In genomic region chr9:89602978-89603628, GRCh38 we compare ENCODE assay signal across 1 cellular context.
TF ChIP-seq lines count a peak whose summit lies in the region.

No MANE protein-coding gene starts in this region.

TF ChIP-seq in HEK293, 187 proteins besides CTCF, POLR2A, EP300 and RAD21 (continued from another document):
- 0 out of 2 replicates have a peak, but pooled peaks have one; percentile 13 for TF ChIP-seq ZBTB11 (tag by site-specific recombination; conservative IDR thresholded peaks at IDR 0.05; ENCODE audit: low read depth)
- no peak for TF ChIP-seq GLIS1 (tag by site-specific recombination; IDR thresholded peaks at IDR 0.05)
- TF ChIP-seq ZSCAN30 (tag by site-specific recombination; IDR thresholded peaks at IDR 0.05) = peak; percentile 63
- peak; percentile 87 for TF ChIP-seq PRDM1 (tag by site-specific recombination; IDR thresholded peaks at IDR 0.05)
- no peak for TF ChIP-seq KLF9 (tag by site-specific recombination; IDR thresholded peaks at IDR 0.05; ENCODE audit: low read depth)
- no peak for TF ChIP-seq ZSCAN4 (tag by site-specific recombination; IDR thresholded peaks at IDR 0.05)
- TF ChIP-seq ZNF354C (tag by site-specific recombination; IDR thresholded peaks at IDR 0.05; ENCODE audit: borderline replicate concordance, low read depth) = no peak
- peak; percentile 54; the same call in 1 of the 2 replicates for TF ChIP-seq ZNF660 (tag by site-specific recombination; IDR thresholded peaks at IDR 0.05)
- TF ChIP-seq ZBTB44 (tag by site-specific recombination; IDR thresholded peaks at IDR 0.05) = 0 out of 2 replicates have a peak, but pooled peaks have one; percentile 36
- no peak for TF ChIP-seq ZBTB49 (tag by site-specific recombination; IDR thresholded peaks at IDR 0.05; ENCODE audit: low read depth)
- TF ChIP-seq ZNF24 (tag by site-specific recombination; IDR thresholded peaks at IDR 0.05) = 0 out of 2 replicates have a peak, but pooled peaks have one; percentile 26
- TF ChIP-seq ZFHX2 (tag by site-specific recombination; conservative IDR thresholded peaks at IDR 0.05) = peak; percentile 7; the same call in 1 of the 2 replicates
- 0 out of 2 replicates have a peak, but pooled peaks have one; percentile 10 for TF ChIP-seq ZBTB17 (tag by site-specific recombination; IDR thresholded peaks at IDR 0.05)
- TF ChIP-seq ZNF654 (tag by site-specific recombination; IDR thresholded peaks at IDR 0.05; ENCODE audit: low read depth) = peak; percentile 75
- no peak for TF ChIP-seq FEZF1 (tag by site-specific recombination; IDR thresholded peaks at IDR 0.05)
